ENCODE assay signal across 8 cellular contexts in the genomic region with DNA sequence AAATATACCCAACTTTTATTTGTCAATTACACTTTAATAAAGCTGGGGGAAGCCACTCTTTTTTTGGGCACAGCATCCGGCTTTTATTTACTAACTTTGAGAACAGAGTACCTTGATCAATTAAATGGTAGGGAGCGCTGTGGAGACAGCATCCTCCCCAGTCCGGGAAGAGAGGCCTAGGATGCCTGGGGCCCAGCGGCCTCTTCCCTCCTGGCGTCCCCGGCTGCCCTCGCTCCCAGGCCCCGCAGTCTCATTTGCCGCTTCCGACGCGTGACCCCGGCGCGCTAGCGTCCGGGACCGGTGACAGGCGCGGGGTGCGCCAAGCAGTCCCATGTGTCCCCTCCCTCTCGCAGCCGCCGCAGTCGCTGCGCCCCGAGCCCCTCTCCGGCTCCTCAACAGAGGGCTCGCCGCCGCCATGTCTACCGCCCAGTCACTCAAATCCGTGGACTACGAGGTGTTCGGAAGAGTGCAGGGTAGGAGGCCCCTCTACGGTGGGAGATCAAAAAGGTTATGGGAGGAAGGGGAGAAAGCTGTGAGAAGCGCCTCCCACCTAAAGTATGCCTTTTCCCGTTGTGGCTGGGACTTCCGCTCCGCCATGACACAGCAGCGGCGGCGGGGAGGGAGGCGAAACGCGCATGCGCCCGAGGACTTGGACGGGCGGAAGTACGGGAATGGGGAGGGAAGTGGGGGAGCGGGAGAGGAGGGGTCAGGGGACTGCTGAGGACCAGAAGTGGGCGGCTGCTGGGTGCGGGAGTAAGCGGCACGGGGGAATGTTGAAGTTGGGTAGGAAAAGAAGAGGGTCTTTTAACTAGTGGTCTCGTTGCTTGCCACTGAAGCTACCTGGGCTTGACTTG. TPM values are rescaled to one million over a fixed set of nuclear protein-coding genes. Genes with fewer than 3 reads are reported as not detected.
DNase-seq lines count a peak whose midpoint lies in the region; ATAC-seq and TF ChIP-seq lines count a peak whose summit lies in the region.

TSS of gene ACYP2 (plus strand) at position 332 of the 854 bp plus-strand sequence.

- no peaks in the 10 kb centered on the region for H3K9me3 ChIP-seq in thoracic aorta

- no peaks in the 10 kb centered on the region for H3K27me3 Mint-ChIP-seq in activated naive CD8-positive, alpha-beta T cell
- H3K27me3 Mint-ChIP-seq in glutamatergic neuron (ENCODE audit: unreplicated experiment) = peaks cover 12% of the 10 kb centered on the region
- H3K27me3 Mint-ChIP-seq in osteocyte (ENCODE audit: unreplicated experiment) = peaks cover 3% of the 10 kb centered on the region

- peak within 1 kb of the TSS; percentile 99 for H3K27ac Mint-ChIP-seq in activated naive CD8-positive, alpha-beta T cell
- peak within 1 kb of the TSS; percentile 98 for H3K27ac Mint-ChIP-seq in glutamatergic neuron (ENCODE audit: unreplicated experiment)
- H3K27ac Mint-ChIP-seq in osteocyte (ENCODE audit: unreplicated experiment) = peak within 1 kb of the TSS; percentile 99

- no peaks in the 10 kb centered on the region for H3K27me3 ChIP-seq in thoracic aorta (replicated peaks; ENCODE audit: insufficient read depth)

- H3K36me3 ChIP-seq in thoracic aorta = no peaks in the 10 kb centered on the region

- peak within 1 kb of the TSS; percentile 100 for H3K27ac ChIP-seq in thoracic aorta

- no peaks in the 10 kb centered on the region for H3K9me3 Mint-ChIP-seq in activated naive CD8-positive, alpha-beta T cell (ENCODE audit: low read depth)
- H3K9me3 Mint-ChIP-seq in glutamatergic neuron (ENCODE audit: unreplicated experiment) = peaks cover 10% of the 10 kb centered on the region
- peaks cover 7% of the 10 kb centered on the region for H3K9me3 Mint-ChIP-seq in osteocyte (ENCODE audit: unreplicated experiment)

- peak within 1 kb of the TSS; percentile 95 for H3K4me3 Mint-ChIP-seq in activated naive CD8-positive, alpha-beta T cell
- H3K4me3 Mint-ChIP-seq in glutamatergic neuron (ENCODE audit: unreplicated experiment) = peak within 1 kb of the TSS; percentile 86
- peak within 1 kb of the TSS; percentile 88 for H3K4me3 Mint-ChIP-seq in osteocyte (ENCODE audit: unreplicated experiment)

- TF ChIP-seq CTCF in GM12865 (IDR thresholded peaks at IDR 0.05; ENCODE audit: insufficient read depth, low read depth, low read length, missing control alignments) (no peak), glutamatergic neuron (IDR thresholded peaks at IDR 0.05; ENCODE audit: partially characterized antibody, unreplicated experiment) (no peak), osteocyte (IDR thresholded peaks at IDR 0.05) (peak; percentile 37), thoracic aorta (IDR thresholded peaks at IDR 0.05) (no peak)

- peaks cover 5 to 9% of the 10 kb centered on the region in 2 donors for H3K4me1 ChIP-seq in thoracic aorta (ENCODE audit: control insufficient read depth in 1 of 2, low read depth in 2 of 2)

- H3K36me3 Mint-ChIP-seq in activated naive CD8-positive, alpha-beta T cell = peaks cover 22% of the 10 kb centered on the region
- H3K36me3 Mint-ChIP-seq in glutamatergic neuron (ENCODE audit: unreplicated experiment) (peaks cover 6% of the 10 kb centered on the region), osteocyte (ENCODE audit: unreplicated experiment) (no peaks in the 10 kb centered on the region)

- ATAC-seq in HG02678 (IDR thresholded peaks at IDR 0.05; ENCODE audit: unreplicated experiment) (peak; percentile 88), thoracic aorta (ENCODE audit: insufficient number of reproducible peaks, low FRiP score, low read depth) (peak; percentile 84)

- H3K4me3 ChIP-seq in GM12865 (ENCODE audit: low read depth, low read length) (peak within 1 kb of the TSS; percentile 79), thoracic aorta (peak within 1 kb of the TSS; percentile 94)

- H3K4me1 Mint-ChIP-seq in activated naive CD8-positive, alpha-beta T cell (ENCODE audit: low read depth) = peaks cover 19% of the 10 kb centered on the region
- H3K4me1 Mint-ChIP-seq in glutamatergic neuron (ENCODE audit: low read depth, unreplicated experiment) (peaks cover 5% of the 10 kb centered on the region), osteocyte (ENCODE audit: unreplicated experiment) (peaks cover 10% of the 10 kb centered on the region)

- DNase-seq in GM12865 (ENCODE audit: low read depth) = peak; percentile 97
- peak; percentile 93 for DNase-seq in NCI-H1105 treated with DMSO at 0.1 percent for 48 hours (lab: John Stamatoyannopoulos, UW)
- DNase-seq in SKM-1 treated with dmso at 0.1 percent for 144 hours (lab: John Stamatoyannopoulos, UW; ENCODE audit: unreplicated experiment) = peak; percentile 88
- peak; percentile 98 for DNase-seq in glutamatergic neuron
- peak; percentile 96 for DNase-seq in osteocyte (ENCODE audit: extremely low spot score, unreplicated experiment)
- peak; percentile 86 for DNase-seq in thoracic aorta (ENCODE audit: low spot score)

RNA-seq across cellular contexts. Expression of gene ACYP2, which starts in this region (rescaled TPM):
- total RNA-seq in glutamatergic neuron (ENCODE audit: unreplicated experiment) (8.4 TPM), osteocyte (8.9 and 10.4 TPM in 2 replicates), thoracic aorta (10 to 100 TPM; 15.5 to 26.7 TPM)

Comparison
In these comparisons a context has a peak if more than half of its experiments do, and no peak if none do; other contexts are left out.
1. Peak in every context shown above with its lines: DNase-seq, ATAC-seq, H3K4me3 ChIP-seq and H3K27ac ChIP-seq.